Comparison of ENCODE assay signal across 13 cellular contexts in the genomic region with DNA sequence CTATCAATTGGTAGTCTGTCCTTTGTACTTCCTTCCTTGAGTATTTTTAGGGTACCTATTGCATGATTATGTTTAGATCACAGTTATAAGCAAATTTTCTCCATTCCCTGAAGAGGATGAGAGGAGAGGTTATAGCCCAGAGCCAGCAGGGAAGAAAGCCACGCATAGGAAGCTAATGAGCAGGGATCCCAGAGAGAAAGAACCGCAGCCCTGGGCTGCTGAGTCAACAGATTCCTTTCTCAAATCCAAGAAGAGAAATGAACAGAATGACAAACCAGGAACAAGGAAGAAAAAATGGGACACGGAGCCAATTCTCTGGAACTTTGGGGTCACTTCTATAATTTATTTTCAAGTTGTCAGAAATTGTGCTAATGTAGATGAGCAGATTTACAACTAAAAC.
DNase-seq lines count a peak whose midpoint lies in the region; ATAC-seq, FAIRE-seq and TF ChIP-seq lines count a peak whose summit lies in the region.
"Had no signal": no experiment of that assay in that cellular context is flagged by ENCODE, and none has a peak within 500 bp of the region (broad histone marks: within the 10 kb centered on the region; RNA-seq: fewer than 3 reads in every experiment).

No MANE protein-coding gene starts in this region.

- no peaks in the 10 kb centered on the region for H3K9me3 ChIP-seq in H9 (ENCODE audit: control insufficient read depth, low read depth, low read length)
- H3K9me3 ChIP-seq in gastroesophageal sphincter = no peaks in the 10 kb centered on the region
- H3K9me3 ChIP-seq: psoas muscle, SJCRH30 had no signal

- no peak overlapping the region for H2BK120ac ChIP-seq in H9 (ENCODE audit: low read depth, low read length, poor library complexity, severe bottlenecking)

- H3K36me3 Mint-ChIP-seq in H9 (ENCODE audit: insufficient read depth in 1 of 3, low read depth in 3 of 3) = no peaks in the 10 kb centered on the region; a peak in 2 of 7 replicates
- H3K36me3 Mint-ChIP-seq: stimulated activated effector memory CD8-positive, alpha-beta T cell treated with anti-CD3 and anti-CD28 coated beads, Interleukin-12 subunit alpha, Interleukin-12 subunit beta, amount 100 ng/mL, for 72 hours had no signal

- no peaks in the 10 kb centered on the region for H3K27me3 Mint-ChIP-seq in H9 (ENCODE audit: low read depth)

- no peaks in the 10 kb centered on the region for H3K4me1 ChIP-seq in H9 (ENCODE audit: insufficient read depth, low read length)
- H3K4me1 ChIP-seq in gastroesophageal sphincter = no peaks in the 10 kb centered on the region
- H3K4me1 ChIP-seq: psoas muscle, SJCRH30 had no signal

- no peak overlapping the region for H4K8ac ChIP-seq in H9 (replicated peaks; ENCODE audit: insufficient read length, low read depth, low read length)

- H3K56ac ChIP-seq in H9 (ENCODE audit: insufficient read length, low read depth, low read length) = no peak overlapping the region

- no peak overlapping the region for H2AK5ac ChIP-seq in H9 (ENCODE audit: insufficient read length, low read length)

- no peak overlapping the region for H4K91ac ChIP-seq in H9 (ENCODE audit: insufficient read length, low read depth, low read length)

- TF ChIP-seq POLR2A in H54 (IDR thresholded peaks at IDR 0.05; ENCODE audit: low read depth, low read length) (no peak), gastroesophageal sphincter (IDR thresholded peaks at IDR 0.05) (no peak)

- no peak overlapping the region for H3K4me3 ChIP-seq in astrocyte of the cerebellum (ENCODE audit: low read depth, low read length)
- H3K4me3 ChIP-seq in retinal pigment epithelial cell (ENCODE audit: low read length) = no peak overlapping the region
- H3K4me3 ChIP-seq in gastroesophageal sphincter = no peak overlapping the region
- H3K4me3 ChIP-seq: psoas muscle, SJCRH30 had no signal

- H3K23me2 ChIP-seq in H9 (ENCODE audit: insufficient read length, low read depth, low read length, poor library complexity, severe bottlenecking) = no peaks in the 10 kb centered on the region

- H3K4me1 Mint-ChIP-seq in H9 = peaks cover 11 to 12% of the 10 kb centered on the region in 2 experiments
- H3K4me1 Mint-ChIP-seq: stimulated activated effector memory CD8-positive, alpha-beta T cell treated with anti-CD3 and anti-CD28 coated beads, Interleukin-12 subunit alpha, Interleukin-12 subunit beta, amount 100 ng/mL, for 72 hours had no signal

- H3K27ac ChIP-seq in H9 (ENCODE audit: insufficient read length, low read depth, low read length) (no peak overlapping the region), gastroesophageal sphincter (no peak overlapping the region)
- H3K27ac ChIP-seq: C4-2B, psoas muscle, SJCRH30 had no signal

- no peaks in the 10 kb centered on the region for H3K9me3 Mint-ChIP-seq in H9
- H3K9me3 Mint-ChIP-seq: stimulated activated effector memory CD8-positive, alpha-beta T cell treated with anti-CD3 and anti-CD28 coated beads, Interleukin-12 subunit alpha, Interleukin-12 subunit beta, amount 100 ng/mL, for 72 hours had no signal

- H3K23ac ChIP-seq in H9 (ENCODE audit: insufficient read length, low read depth, low read length) = no peak overlapping the region

- no peaks in the 10 kb centered on the region for H3K27me3 ChIP-seq in H9 (ENCODE audit: insufficient read depth, low read length)
- H3K27me3 ChIP-seq in gastroesophageal sphincter = no peaks in the 10 kb centered on the region
- H3K27me3 ChIP-seq: SJCRH30 had no signal

- no peak overlapping the region for H2BK20ac ChIP-seq in H9 (ENCODE audit: low read depth, low read length, poor library complexity, severe bottlenecking)

- H3T11ph ChIP-seq in H9 (ENCODE audit: low read length) = no peak overlapping the region

- H4K20me1 ChIP-seq in H9 (ENCODE audit: control insufficient read depth, insufficient read depth, insufficient read length) = no peaks in the 10 kb centered on the region

- no peak overlapping the region for H3K14ac ChIP-seq in H9 (ENCODE audit: insufficient read depth, low read length)

- no peak overlapping the region for H3K4me3 Mint-ChIP-seq in H9
- H3K4me3 Mint-ChIP-seq: stimulated activated effector memory CD8-positive, alpha-beta T cell treated with anti-CD3 and anti-CD28 coated beads, Interleukin-12 subunit alpha, Interleukin-12 subunit beta, amount 100 ng/mL, for 72 hours had no signal

- no peak for TF ChIP-seq EP300 in gastroesophageal sphincter (IDR thresholded peaks at IDR 0.05)

- no peak overlapping the region for H4K5ac ChIP-seq in H9 (ENCODE audit: insufficient read length, low read depth, low read length)

- no peak overlapping the region for H3K4me2 ChIP-seq in H9 (ENCODE audit: insufficient read depth, insufficient read length, low read length)

- TF ChIP-seq CTCF in H9 (conservative IDR thresholded peaks at IDR 0.05) = no peak
- TF ChIP-seq CTCF in astrocyte of the cerebellum (IDR thresholded peaks at IDR 0.05; ENCODE audit: low read depth, low read length, missing control alignments) = no peak
- no peak for TF ChIP-seq CTCF in retinal pigment epithelial cell (conservative IDR thresholded peaks at IDR 0.05; ENCODE audit: low read depth, low read length)
- TF ChIP-seq CTCF in gastroesophageal sphincter (IDR thresholded peaks at IDR 0.05) = no peak

- H3K4ac ChIP-seq in H9 (ENCODE audit: low read depth, low read length) = no peak overlapping the region

- H3K9ac ChIP-seq in H9 (ENCODE audit: extremely low read depth, insufficient read length, low read length) = no peak overlapping the region

- H3K18ac ChIP-seq in H9 (ENCODE audit: insufficient read length, low read depth, low read length) = no peak overlapping the region

- FAIRE-seq in H54 (lab: Jason Lieb, UNC) = no peak

- H2BK15ac ChIP-seq in H9 (ENCODE audit: low read depth, low read length) = no peak overlapping the region; the same call in 1 of the 2 replicates

- no peaks in the 10 kb centered on the region for H3K79me1 ChIP-seq in H9 (ENCODE audit: insufficient read depth, low read depth, low read length, poor library complexity, severe bottlenecking)

- no peak overlapping the region for H2BK12ac ChIP-seq in H9 (ENCODE audit: insufficient read length, low read depth, low read length)

- H3K27ac Mint-ChIP-seq in H9 = peak overlapping the region in 2 of 3 experiments; percentile 38 to 64; a peak in 4 of 7 replicates
- H3K27ac Mint-ChIP-seq: stimulated activated effector memory CD8-positive, alpha-beta T cell treated with anti-CD3 and anti-CD28 coated beads, Interleukin-12 subunit alpha, Interleukin-12 subunit beta, amount 100 ng/mL, for 72 hours had no signal

- no peak overlapping the region for H2AFZ ChIP-seq in H9 (ENCODE audit: low read length)

- peaks cover 0 to 15% of the 10 kb centered on the region in 2 donors for H3K36me3 ChIP-seq in gastroesophageal sphincter
- H3K36me3 ChIP-seq: SJCRH30 had no signal

- DNase-seq in H9 (peak; percentile 32), astrocyte of the cerebellum (ENCODE audit: low read depth) (peak; percentile 74), inferior parietal cortex (ENCODE audit: extremely low spot score) (peak; percentile 8), retinal pigment epithelial cell (ENCODE audit: low read depth) (peak; percentile 16), H54 (ENCODE audit: insufficient read length, low spot score) (no peak), EL (no peak)
- DNase-seq: NCI-H2029 treated with DMSO at 0.1 percent for 48 hours had no signal

- no peak overlapping the region for H2BK5ac ChIP-seq in H9 (ENCODE audit: insufficient read length, low read length)

- H3K79me2 ChIP-seq in H9 (ENCODE audit: insufficient read depth, low read length) = no peaks in the 10 kb centered on the region

- in situ Hi-C loops in astrocyte of the cerebellum (cut with HindIII; ENCODE audit: low sequenced_read_pairs) = no loop called here

- no peak for ATAC-seq in gastroesophageal sphincter
- ATAC-seq in HG03565 (IDR thresholded peaks at IDR 0.05; ENCODE audit: unreplicated experiment) = no peak

- WGBS in H9 (ENCODE audit: extremely low coverage, insufficient read length, low lambda C conversion rate) = no CpG with 5 or more reads among the region's 3 CpGs
- WGBS in gastroesophageal sphincter (ENCODE audit: low coverage in 1 of 2), 2 donors = 52 to 81% methylated on average over 2 to 3 of the region's 3 CpGs

Comparison
In these comparisons a context has a peak if more than half of its experiments do, and no peak if none do; other contexts are left out.
1. DNase-seq: peak in H9 (single experiment), astrocyte of the cerebellum (single experiment), inferior parietal cortex (single experiment) and retinal pigment epithelial cell (single experiment); none in H54 (single experiment) and EL (single experiment).